In genomic region chr12:12505544-12506501, GRCh38 we compare ENCODE assay signal across 1 cellular context.
TF ChIP-seq lines count a peak whose summit lies in the region.

No MANE protein-coding gene starts in this region.

TF ChIP-seq in GM23338, 12 proteins besides CTCF, POLR2A, EP300 and RAD21 (continued from another document):
- TF ChIP-seq ZNF462 (CRISPR knock-in tag; IDR thresholded peaks at IDR 0.05) (no peak), JUNB (IDR thresholded peaks at IDR 0.05; ENCODE audit: unreplicated experiment) (no peak)
